Comparison of ENCODE assay signal across 10 cellular contexts in genomic region chr13:40189426-40189825, GRCh38.
A peak's percentile ranks its signal among the peaks of the same experiment; 100 is the strongest.
DNase-seq lines count a peak whose midpoint lies in the region; TF ChIP-seq lines count a peak whose summit lies in the region.
"Had no signal": no experiment of that assay in that cellular context is flagged by ENCODE, and none has a peak within 500 bp of the region (broad histone marks: within the 10 kb centered on the region; RNA-seq: fewer than 3 reads in every experiment).

No MANE protein-coding gene starts in this region.

- H3K27ac Mint-ChIP-seq in nephron (peak overlapping the region; percentile 80 to 93 (median 86)), HFFc6 (no peak overlapping the region)

- H3K4me3 Mint-ChIP-seq in nephron (no peak overlapping the region), HFFc6 (no peak overlapping the region)

- H3K27ac ChIP-seq in breast epithelium, result peak overlapping the region; percentile 80 to 90
- H3K27ac ChIP-seq in uterus, result peak overlapping the region; percentile 83
- peak overlapping the region in 1 of 2 donors; percentile 37 for H3K27ac ChIP-seq in ovary
- H3K27ac ChIP-seq: epithelial cell of prostate, KMS-11 had no signal

- no peaks in the 10 kb centered on the region for H3K9me3 Mint-ChIP-seq in nephron
- peaks cover 6% of the 10 kb centered on the region for H3K9me3 Mint-ChIP-seq in HFFc6

- 77 to 88% (median 87%) methylated on average over 6 of the region's 6 CpGs for WGBS in ovary, 3 donors

- H3K36me3 Mint-ChIP-seq in nephron (ENCODE audit: low read depth), result no peaks in the 10 kb centered on the region
- no peaks in the 10 kb centered on the region for H3K36me3 Mint-ChIP-seq in HFFc6 (ENCODE audit: low read depth)

- TF ChIP-seq CTCF in breast epithelium (IDR thresholded peaks at IDR 0.05) (no peak), nephron (IDR thresholded peaks at IDR 0.05; ENCODE audit: unreplicated experiment in 3 of 3) (no peak), uterus (IDR thresholded peaks at IDR 0.05) (no peak), ovary (IDR thresholded peaks at IDR 0.05) (no peak), HFFc6 (IDR thresholded peaks at IDR 0.05) (no peak)

- H3K9me3 ChIP-seq in breast epithelium (no peaks in the 10 kb centered on the region), uterus (no peaks in the 10 kb centered on the region), ovary (no peaks in the 10 kb centered on the region)

- TF ChIP-seq POLR2A in breast epithelium (IDR thresholded peaks at IDR 0.05) (no peak), uterus (IDR thresholded peaks at IDR 0.05) (no peak), ovary (IDR thresholded peaks at IDR 0.05) (no peak)

- peak; percentile 40 for DNase-seq in stimulated activated CD4-positive, alpha-beta T cell treated with anti-CD3 and anti-CD28 coated beads, Interleukin-15, amount 100 ng/mL, for 24 hours
- no peak for DNase-seq in stimulated activated CD4-positive, alpha-beta T cell treated with anti-CD3 and anti-CD28 coated beads, Interleukin-12 subunit alpha, Interleukin-12 subunit beta, amount 100 ng/mL, for 4 hours
- DNase-seq in breast epithelium (ENCODE audit: low spot score in 2 of 2) (no peak), uterus (no peak), ovary (no peak), HFFc6 (no peak), SW 1271 (lab: John Stamatoyannopoulos, UW) (no peak)

- H3K27me3 ChIP-seq in breast epithelium (no peaks in the 10 kb centered on the region), uterus (no peaks in the 10 kb centered on the region), ovary (no peaks in the 10 kb centered on the region)

- H3K27me3 Mint-ChIP-seq in nephron (ENCODE audit: low read depth), result no peaks in the 10 kb centered on the region
- H3K27me3 Mint-ChIP-seq in HFFc6 (ENCODE audit: insufficient read depth), result peaks cover 6% of the 10 kb centered on the region

- no peak for TF ChIP-seq EP300 in ovary (IDR thresholded peaks at IDR 0.05)

- intact Hi-C loops in breast epithelium (cut with DNase I; ENCODE audit: low total_unique reads), result no loop called here
- intact Hi-C loops in uterus (cut with DNase I; ENCODE audit: low total_unique reads), result no loop called here
- intact Hi-C loops in ovary (cut with DNase I), result no loop called here

- no peaks in the 10 kb centered on the region for H3K36me3 ChIP-seq in breast epithelium
- H3K36me3 ChIP-seq in uterus, result no peaks in the 10 kb centered on the region
- no peaks in the 10 kb centered on the region for H3K36me3 ChIP-seq in ovary

- H3K4me3 ChIP-seq in breast epithelium, result no peak overlapping the region
- no peak overlapping the region for H3K4me3 ChIP-seq in uterus
- no peak overlapping the region for H3K4me3 ChIP-seq in ovary

- peaks cover 6 to 16% of the 10 kb centered on the region in 2 donors for H3K4me1 ChIP-seq in breast epithelium
- peaks cover 8 to 12% of the 10 kb centered on the region in 2 donors for H3K4me1 ChIP-seq in uterus
- H3K4me1 ChIP-seq in ovary (ENCODE audit: insufficient read depth), result peaks cover 8% of the 10 kb centered on the region

- peaks cover 78% of the 10 kb centered on the region for H3K4me1 Mint-ChIP-seq in nephron
- H3K4me1 Mint-ChIP-seq in HFFc6 (ENCODE audit: low read depth), result no peaks in the 10 kb centered on the region; the same call in 1 of the 2 replicates
